Comparison of ENCODE assay signal across 1 cellular context in the genomic region with DNA sequence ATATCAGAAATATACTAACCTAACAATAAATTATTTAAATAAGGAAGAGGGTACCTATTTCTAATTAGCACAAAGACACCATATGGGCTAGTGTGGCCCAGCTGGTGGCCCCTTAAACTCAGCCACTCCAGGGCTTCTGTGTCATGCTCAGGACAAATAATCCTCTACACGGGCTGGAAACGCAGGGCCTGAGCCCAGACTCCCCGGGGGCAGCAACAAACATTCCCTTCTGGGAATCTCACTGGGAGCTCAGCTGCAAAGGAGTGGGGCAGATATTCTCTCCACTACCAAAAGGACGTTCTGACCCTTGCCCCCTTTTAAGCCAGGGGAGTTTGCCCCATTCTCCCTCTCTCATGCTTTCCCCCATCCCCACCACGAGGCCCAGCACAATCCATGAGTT.
TF ChIP-seq lines count a peak whose summit lies in the region.

No MANE protein-coding gene starts in this region.

TF ChIP-seq in GM23338, 12 proteins besides CTCF, POLR2A, EP300 and RAD21 (continued from another document):
- TF ChIP-seq, protein P1, sequence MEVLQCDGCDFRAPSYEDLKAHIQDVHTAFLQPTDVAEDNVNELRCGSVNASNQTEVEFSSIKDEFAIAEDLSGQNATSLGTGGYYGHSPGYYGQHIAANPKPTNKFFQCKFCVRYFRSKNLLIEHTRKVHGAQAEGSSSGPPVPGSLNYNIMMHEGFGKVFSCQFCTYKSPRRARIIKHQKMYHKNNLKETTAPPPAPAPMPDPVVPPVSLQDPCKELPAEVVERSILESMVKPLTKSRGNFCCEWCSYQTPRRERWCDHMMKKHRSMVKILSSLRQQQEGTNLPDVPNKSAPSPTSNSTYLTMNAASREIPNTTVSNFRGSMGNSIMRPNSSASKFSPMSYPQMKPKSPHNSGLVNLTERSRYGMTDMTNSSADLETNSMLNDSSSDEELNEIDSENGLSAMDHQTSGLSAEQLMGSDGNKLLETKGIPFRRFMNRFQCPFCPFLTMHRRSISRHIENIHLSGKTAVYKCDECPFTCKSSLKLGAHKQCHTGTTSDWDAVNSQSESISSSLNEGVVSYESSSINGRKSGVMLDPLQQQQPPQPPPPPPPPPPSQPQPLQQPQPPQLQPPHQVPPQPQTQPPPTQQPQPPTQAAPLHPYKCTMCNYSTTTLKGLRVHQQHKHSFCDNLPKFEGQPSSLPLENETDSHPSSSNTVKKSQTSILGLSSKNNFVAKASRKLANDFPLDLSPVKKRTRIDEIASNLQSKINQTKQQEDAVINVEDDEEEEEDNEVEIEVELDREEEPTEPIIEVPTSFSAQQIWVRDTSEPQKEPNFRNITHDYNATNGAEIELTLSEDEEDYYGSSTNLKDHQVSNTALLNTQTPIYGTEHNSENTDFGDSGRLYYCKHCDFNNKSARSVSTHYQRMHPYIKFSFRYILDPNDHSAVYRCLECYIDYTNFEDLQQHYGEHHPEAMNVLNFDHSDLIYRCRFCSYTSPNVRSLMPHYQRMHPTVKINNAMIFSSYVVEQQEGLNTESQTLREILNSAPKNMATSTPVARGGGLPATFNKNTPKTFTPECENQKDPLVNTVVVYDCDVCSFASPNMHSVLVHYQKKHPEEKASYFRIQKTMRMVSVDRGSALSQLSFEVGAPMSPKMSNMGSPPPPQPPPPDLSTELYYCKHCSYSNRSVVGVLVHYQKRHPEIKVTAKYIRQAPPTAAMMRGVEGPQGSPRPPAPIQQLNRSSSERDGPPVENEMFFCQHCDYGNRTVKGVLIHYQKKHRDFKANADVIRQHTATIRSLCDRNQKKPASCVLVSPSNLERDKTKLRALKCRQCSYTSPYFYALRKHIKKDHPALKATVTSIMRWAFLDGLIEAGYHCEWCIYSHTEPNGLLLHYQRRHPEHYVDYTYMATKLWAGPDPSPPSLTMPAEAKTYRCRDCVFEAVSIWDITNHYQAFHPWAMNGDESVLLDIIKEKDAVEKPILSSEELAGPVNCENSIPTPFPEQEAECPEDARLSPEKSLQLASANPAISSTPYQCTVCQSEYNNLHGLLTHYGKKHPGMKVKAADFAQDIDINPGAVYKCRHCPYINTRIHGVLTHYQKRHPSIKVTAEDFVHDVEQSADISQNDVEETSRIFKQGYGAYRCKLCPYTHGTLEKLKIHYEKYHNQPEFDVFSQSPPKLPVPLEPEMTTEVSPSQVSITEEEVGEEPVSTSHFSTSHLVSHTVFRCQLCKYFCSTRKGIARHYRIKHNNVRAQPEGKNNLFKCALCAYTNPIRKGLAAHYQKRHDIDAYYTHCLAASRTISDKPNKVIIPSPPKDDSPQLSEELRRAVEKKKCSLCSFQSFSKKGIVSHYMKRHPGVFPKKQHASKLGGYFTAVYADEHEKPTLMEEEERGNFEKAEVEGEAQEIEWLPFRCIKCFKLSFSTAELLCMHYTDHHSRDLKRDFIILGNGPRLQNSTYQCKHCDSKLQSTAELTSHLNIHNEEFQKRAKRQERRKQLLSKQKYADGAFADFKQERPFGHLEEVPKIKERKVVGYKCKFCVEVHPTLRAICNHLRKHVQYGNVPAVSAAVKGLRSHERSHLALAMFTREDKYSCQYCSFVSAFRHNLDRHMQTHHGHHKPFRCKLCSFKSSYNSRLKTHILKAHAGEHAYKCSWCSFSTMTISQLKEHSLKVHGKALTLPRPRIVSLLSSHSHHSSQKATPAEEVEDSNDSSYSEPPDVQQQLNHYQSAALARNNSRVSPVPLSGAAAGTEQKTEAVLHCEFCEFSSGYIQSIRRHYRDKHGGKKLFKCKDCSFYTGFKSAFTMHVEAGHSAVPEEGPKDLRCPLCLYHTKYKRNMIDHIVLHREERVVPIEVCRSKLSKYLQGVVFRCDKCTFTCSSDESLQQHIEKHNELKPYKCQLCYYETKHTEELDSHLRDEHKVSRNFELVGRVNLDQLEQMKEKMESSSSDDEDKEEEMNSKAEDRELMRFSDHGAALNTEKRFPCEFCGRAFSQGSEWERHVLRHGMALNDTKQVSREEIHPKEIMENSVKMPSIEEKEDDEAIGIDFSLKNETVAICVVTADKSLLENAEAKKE (CRISPR knock-in tag; IDR thresholded peaks at IDR 0.05): no peak
- no peak for TF ChIP-seq EZH2phosphoT487 (IDR thresholded peaks at IDR 0.05; ENCODE audit: unreplicated experiment)
- TF ChIP-seq JUNB (IDR thresholded peaks at IDR 0.05; ENCODE audit: unreplicated experiment): no peak
- TF ChIP-seq, protein P2, sequence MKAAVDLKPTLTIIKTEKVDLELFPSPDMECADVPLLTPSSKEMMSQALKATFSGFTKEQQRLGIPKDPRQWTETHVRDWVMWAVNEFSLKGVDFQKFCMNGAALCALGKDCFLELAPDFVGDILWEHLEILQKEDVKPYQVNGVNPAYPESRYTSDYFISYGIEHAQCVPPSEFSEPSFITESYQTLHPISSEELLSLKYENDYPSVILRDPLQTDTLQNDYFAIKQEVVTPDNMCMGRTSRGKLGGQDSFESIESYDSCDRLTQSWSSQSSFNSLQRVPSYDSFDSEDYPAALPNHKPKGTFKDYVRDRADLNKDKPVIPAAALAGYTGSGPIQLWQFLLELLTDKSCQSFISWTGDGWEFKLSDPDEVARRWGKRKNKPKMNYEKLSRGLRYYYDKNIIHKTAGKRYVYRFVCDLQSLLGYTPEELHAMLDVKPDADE (IDR thresholded peaks at IDR 0.05): no peak
- no peak for TF ChIP-seq STAT1 (IDR thresholded peaks at IDR 0.05; ENCODE audit: unreplicated experiment)
